Comparison of ENCODE assay signal across 1 cellular context in genomic region chr10:124941823-124942222, GRCh38.
TF ChIP-seq lines count a peak whose summit lies in the region.

Gene ZRANB1 (plus strand): TSS chr10:124942123. CDS start chr10:124942494, 371 bp downstream.

TF ChIP-seq in GM23338, 12 proteins besides CTCF, POLR2A, EP300 and RAD21 (continued from another document):
- TF ChIP-seq ZNF462 (CRISPR knock-in tag; IDR thresholded peaks at IDR 0.05) (no peak), CREB1 (CRISPR knock-in tag; IDR thresholded peaks at IDR 0.05; ENCODE audit: low read depth) (no peak), JUNB (IDR thresholded peaks at IDR 0.05; ENCODE audit: unreplicated experiment) (no peak), EZH2phosphoT487 (IDR thresholded peaks at IDR 0.05; ENCODE audit: unreplicated experiment) (no peak), ETS1 (IDR thresholded peaks at IDR 0.05) (no peak), NANOG (IDR thresholded peaks at IDR 0.05; ENCODE audit: borderline replicate concordance) (no peak), ZNF331 (CRISPR knock-in tag; IDR thresholded peaks at IDR 0.05; ENCODE audit: low read depth) (no peak), EZH2 (IDR thresholded peaks at IDR 0.05; ENCODE audit: low read depth, unreplicated experiment) (no peak), STAT1 (IDR thresholded peaks at IDR 0.05; ENCODE audit: unreplicated experiment) (no peak), ZNF114 (CRISPR knock-in tag; IDR thresholded peaks at IDR 0.05) (no peak)
